ENCODE assay signal across 8 cellular contexts in the genomic region with DNA sequence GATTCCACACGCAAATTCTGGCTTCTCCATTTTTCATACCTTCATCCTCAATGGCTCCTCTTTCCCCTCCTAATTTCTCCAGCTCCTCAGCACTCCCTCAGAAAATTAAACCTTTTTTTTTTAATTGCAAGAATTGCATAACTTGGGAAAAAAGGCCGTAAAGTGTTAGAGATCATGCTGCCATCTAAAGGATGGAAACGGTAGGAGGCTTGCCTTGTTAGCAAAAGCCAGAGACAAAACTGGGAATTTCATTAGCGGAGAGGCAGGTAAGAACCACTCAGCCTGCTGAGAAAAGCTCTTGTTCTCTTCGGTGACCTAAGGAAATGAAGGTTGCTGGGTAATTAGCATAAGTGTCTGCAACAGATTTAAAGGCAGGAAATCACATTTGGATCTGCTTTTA.
A peak's percentile ranks its signal among the peaks of the same experiment; 100 is the strongest.
DNase-seq lines count a peak whose midpoint lies in the region; ATAC-seq and TF ChIP-seq lines count a peak whose summit lies in the region.

No MANE protein-coding gene starts in this region.

- H3K27me3 ChIP-seq in breast epithelium (no peaks in the 10 kb centered on the region), right lobe of liver (no peaks in the 10 kb centered on the region)

- no peak overlapping the region for H3K27ac ChIP-seq in breast epithelium
- no peak overlapping the region for H3K27ac ChIP-seq in right lobe of liver

- TF ChIP-seq CTCF in AG10803 (conservative IDR thresholded peaks at IDR 0.05; ENCODE audit: low read length): peak; percentile 80
- peak; percentile 70 for TF ChIP-seq CTCF in LNCAP (IDR thresholded peaks at IDR 0.05)
- TF ChIP-seq CTCF in breast epithelium (IDR thresholded peaks at IDR 0.05): peak in 2 of 3 donors; percentile 28 to 53
- TF ChIP-seq CTCF in right lobe of liver (IDR thresholded peaks at IDR 0.05): peak; percentile 41 to 59 (median 53)

- H3K9me3 ChIP-seq in breast epithelium: no peaks in the 10 kb centered on the region
- no peaks in the 10 kb centered on the region for H3K9me3 ChIP-seq in right lobe of liver

- DNase-seq in AG10803 (ENCODE audit: low read depth) (peak; percentile 58), breast epithelium (ENCODE audit: low spot score in 2 of 2) (no peak), right lobe of liver (no peak), COR-L47 (lab: John Stamatoyannopoulos, UW) (no peak), NK-92 (lab: John Stamatoyannopoulos, UW; ENCODE audit: unreplicated experiment) (no peak), mesenteric fat pad (ENCODE audit: low spot score) (no peak)

- TF ChIP-seq POLR2A in breast epithelium (IDR thresholded peaks at IDR 0.05): no peak
- TF ChIP-seq POLR2A in right lobe of liver (IDR thresholded peaks at IDR 0.05): no peak

- H3K36me3 ChIP-seq in breast epithelium: no peaks in the 10 kb centered on the region
- no peaks in the 10 kb centered on the region for H3K36me3 ChIP-seq in right lobe of liver

- intact Hi-C loops in breast epithelium (cut with DNase I; ENCODE audit: low total_unique reads): no loop called here
- intact Hi-C loops in right lobe of liver (cut with DNase I): no loop called here

- H3K4me3 ChIP-seq in AG10803 (ENCODE audit: low read length) (no peak overlapping the region), breast epithelium (no peak overlapping the region), right lobe of liver (no peak overlapping the region)

- ATAC-seq in right lobe of liver (peak; percentile 57 to 77 (median 68)), GM21723 (IDR thresholded peaks at IDR 0.05; ENCODE audit: unreplicated experiment) (no peak)

- 11% methylated on average over 5 of the region's 5 CpGs for WGBS in right lobe of liver (ENCODE audit: insufficient coverage, low coverage, low lambda C conversion rate, missing lambda C conversion rate)

- H3K4me1 ChIP-seq in breast epithelium (no peaks in the 10 kb centered on the region), right lobe of liver (no peaks in the 10 kb centered on the region)
